1 cellular context compared by ENCODE assay signal in the genomic region with DNA sequence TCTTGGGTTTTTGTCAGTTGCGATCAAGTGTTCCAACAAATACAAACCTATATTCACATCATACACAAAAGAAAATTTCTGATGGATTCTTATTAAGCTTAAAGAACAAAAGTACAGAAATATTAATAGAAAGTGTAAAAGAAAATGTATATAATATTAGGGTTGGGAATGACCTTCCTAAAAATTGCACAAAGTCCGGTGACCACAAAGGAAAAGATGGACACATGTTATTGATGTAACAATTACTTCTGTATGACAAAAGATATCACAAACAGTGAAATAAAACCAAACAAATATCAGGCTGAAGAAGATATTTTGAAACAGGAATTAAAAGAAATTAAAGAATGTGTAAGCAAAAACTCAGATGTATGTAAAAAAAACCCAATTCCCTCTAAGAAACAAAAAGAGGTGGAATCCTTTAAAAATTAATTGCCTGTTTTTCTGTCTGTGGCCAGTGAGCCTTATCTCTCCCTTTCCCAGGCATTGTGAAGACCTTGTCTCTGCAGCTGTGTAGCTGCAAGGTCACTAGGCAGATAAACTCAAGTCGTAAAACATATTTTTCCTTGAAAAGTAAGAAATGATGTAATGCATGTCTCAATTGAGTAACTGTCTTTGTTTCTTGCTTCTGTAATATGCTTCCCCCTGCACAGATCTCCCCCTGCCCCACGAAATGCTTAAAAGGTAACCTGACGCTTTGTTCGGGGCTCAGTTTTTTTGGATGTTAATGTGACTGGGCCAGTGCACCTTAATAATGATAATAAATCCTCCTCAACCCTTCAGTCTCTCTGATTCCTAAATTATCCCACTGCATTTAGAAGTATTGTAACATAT.
A peak's percentile ranks its signal among the peaks of the same experiment; 100 is the strongest.
TF ChIP-seq lines count a peak whose summit lies in the region.

No MANE protein-coding gene starts in this region.

TF ChIP-seq in K562, 482 proteins besides CTCF, POLR2A, EP300 and RAD21 (continued from another document and continues in another):
- TF ChIP-seq, protein P1, sequence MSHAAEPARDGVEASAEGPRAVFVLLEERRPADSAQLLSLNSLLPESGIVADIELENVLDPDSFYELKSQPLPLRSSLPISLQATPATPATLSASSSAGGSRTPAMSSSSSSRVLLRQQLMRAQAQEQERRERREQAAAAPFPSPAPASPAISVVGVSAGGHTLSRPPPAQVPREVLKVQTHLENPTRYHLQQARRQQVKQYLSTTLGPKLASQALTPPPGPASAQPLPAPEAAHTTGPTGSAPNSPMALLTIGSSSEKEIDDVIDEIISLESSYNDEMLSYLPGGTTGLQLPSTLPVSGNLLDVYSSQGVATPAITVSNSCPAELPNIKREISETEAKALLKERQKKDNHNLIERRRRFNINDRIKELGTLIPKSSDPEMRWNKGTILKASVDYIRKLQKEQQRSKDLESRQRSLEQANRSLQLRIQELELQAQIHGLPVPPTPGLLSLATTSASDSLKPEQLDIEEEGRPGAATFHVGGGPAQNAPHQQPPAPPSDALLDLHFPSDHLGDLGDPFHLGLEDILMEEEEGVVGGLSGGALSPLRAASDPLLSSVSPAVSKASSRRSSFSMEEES (CRISPR knock-in tag; IDR thresholded peaks at IDR 0.05): no peak
- TF ChIP-seq, protein P2, sequence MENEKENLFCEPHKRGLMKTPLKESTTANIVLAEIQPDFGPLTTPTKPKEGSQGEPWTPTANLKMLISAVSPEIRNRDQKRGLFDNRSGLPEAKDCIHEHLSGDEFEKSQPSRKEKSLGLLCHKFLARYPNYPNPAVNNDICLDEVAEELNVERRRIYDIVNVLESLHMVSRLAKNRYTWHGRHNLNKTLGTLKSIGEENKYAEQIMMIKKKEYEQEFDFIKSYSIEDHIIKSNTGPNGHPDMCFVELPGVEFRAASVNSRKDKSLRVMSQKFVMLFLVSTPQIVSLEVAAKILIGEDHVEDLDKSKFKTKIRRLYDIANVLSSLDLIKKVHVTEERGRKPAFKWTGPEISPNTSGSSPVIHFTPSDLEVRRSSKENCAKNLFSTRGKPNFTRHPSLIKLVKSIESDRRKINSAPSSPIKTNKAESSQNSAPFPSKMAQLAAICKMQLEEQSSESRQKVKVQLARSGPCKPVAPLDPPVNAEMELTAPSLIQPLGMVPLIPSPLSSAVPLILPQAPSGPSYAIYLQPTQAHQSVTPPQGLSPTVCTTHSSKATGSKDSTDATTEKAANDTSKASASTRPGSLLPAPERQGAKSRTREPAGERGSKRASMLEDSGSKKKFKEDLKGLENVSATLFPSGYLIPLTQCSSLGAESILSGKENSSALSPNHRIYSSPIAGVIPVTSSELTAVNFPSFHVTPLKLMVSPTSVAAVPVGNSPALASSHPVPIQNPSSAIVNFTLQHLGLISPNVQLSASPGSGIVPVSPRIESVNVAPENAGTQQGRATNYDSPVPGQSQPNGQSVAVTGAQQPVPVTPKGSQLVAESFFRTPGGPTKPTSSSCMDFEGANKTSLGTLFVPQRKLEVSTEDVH (IDR thresholded peaks at IDR 0.05; ENCODE audit: low read depth, partially characterized antibody): peak; percentile 22
- TF ChIP-seq, protein P3, sequence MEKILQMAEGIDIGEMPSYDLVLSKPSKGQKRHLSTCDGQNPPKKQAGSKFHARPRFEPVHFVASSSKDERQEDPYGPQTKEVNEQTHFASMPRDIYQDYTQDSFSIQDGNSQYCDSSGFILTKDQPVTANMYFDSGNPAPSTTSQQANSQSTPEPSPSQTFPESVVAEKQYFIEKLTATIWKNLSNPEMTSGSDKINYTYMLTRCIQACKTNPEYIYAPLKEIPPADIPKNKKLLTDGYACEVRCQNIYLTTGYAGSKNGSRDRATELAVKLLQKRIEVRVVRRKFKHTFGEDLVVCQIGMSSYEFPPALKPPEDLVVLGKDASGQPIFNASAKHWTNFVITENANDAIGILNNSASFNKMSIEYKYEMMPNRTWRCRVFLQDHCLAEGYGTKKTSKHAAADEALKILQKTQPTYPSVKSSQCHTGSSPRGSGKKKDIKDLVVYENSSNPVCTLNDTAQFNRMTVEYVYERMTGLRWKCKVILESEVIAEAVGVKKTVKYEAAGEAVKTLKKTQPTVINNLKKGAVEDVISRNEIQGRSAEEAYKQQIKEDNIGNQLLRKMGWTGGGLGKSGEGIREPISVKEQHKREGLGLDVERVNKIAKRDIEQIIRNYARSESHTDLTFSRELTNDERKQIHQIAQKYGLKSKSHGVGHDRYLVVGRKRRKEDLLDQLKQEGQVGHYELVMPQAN (IDR thresholded peaks at IDR 0.05; ENCODE audit: borderline replicate concordance): 0 out of 2 replicates have a peak, but pooled peaks have one; percentile 13
- TF ChIP-seq DPF2 (IDR thresholded peaks at IDR 0.05) (peak; percentile 97), MBD2 (IDR thresholded peaks at IDR 0.05; ENCODE audit: borderline replicate concordance, low read depth) (peak; percentile 80), RUNX1 (IDR thresholded peaks at IDR 0.05; ENCODE audit: low read depth) (peak; percentile 50; the same call in 1 of the 2 replicates), RBFOX2 (IDR thresholded peaks at IDR 0.05; ENCODE audit: low read depth, low read length) (peak; percentile 70), SRSF9 (IDR thresholded peaks at IDR 0.05; ENCODE audit: borderline replicate concordance, low read depth, low read length) (no peak), HNRNPLL (IDR thresholded peaks at IDR 0.05; ENCODE audit: low read depth, low read length, poor library complexity, severe bottlenecking) (no peak), TEAD4 (IDR thresholded peaks at IDR 0.05; ENCODE audit: low read length) (peak; percentile 95), TEAD4 (CRISPR knock-in tag; IDR thresholded peaks at IDR 0.05; ENCODE audit: borderline replicate concordance) (no peak), BCL6 (CRISPR knock-in tag; IDR thresholded peaks at IDR 0.05) (no peak)
- TF ChIP-seq, protein P4, sequence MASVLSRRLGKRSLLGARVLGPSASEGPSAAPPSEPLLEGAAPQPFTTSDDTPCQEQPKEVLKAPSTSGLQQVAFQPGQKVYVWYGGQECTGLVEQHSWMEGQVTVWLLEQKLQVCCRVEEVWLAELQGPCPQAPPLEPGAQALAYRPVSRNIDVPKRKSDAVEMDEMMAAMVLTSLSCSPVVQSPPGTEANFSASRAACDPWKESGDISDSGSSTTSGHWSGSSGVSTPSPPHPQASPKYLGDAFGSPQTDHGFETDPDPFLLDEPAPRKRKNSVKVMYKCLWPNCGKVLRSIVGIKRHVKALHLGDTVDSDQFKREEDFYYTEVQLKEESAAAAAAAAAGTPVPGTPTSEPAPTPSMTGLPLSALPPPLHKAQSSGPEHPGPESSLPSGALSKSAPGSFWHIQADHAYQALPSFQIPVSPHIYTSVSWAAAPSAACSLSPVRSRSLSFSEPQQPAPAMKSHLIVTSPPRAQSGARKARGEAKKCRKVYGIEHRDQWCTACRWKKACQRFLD (CRISPR knock-in tag; IDR thresholded peaks at IDR 0.05): peak; percentile 81
- TF ChIP-seq, protein P5, sequence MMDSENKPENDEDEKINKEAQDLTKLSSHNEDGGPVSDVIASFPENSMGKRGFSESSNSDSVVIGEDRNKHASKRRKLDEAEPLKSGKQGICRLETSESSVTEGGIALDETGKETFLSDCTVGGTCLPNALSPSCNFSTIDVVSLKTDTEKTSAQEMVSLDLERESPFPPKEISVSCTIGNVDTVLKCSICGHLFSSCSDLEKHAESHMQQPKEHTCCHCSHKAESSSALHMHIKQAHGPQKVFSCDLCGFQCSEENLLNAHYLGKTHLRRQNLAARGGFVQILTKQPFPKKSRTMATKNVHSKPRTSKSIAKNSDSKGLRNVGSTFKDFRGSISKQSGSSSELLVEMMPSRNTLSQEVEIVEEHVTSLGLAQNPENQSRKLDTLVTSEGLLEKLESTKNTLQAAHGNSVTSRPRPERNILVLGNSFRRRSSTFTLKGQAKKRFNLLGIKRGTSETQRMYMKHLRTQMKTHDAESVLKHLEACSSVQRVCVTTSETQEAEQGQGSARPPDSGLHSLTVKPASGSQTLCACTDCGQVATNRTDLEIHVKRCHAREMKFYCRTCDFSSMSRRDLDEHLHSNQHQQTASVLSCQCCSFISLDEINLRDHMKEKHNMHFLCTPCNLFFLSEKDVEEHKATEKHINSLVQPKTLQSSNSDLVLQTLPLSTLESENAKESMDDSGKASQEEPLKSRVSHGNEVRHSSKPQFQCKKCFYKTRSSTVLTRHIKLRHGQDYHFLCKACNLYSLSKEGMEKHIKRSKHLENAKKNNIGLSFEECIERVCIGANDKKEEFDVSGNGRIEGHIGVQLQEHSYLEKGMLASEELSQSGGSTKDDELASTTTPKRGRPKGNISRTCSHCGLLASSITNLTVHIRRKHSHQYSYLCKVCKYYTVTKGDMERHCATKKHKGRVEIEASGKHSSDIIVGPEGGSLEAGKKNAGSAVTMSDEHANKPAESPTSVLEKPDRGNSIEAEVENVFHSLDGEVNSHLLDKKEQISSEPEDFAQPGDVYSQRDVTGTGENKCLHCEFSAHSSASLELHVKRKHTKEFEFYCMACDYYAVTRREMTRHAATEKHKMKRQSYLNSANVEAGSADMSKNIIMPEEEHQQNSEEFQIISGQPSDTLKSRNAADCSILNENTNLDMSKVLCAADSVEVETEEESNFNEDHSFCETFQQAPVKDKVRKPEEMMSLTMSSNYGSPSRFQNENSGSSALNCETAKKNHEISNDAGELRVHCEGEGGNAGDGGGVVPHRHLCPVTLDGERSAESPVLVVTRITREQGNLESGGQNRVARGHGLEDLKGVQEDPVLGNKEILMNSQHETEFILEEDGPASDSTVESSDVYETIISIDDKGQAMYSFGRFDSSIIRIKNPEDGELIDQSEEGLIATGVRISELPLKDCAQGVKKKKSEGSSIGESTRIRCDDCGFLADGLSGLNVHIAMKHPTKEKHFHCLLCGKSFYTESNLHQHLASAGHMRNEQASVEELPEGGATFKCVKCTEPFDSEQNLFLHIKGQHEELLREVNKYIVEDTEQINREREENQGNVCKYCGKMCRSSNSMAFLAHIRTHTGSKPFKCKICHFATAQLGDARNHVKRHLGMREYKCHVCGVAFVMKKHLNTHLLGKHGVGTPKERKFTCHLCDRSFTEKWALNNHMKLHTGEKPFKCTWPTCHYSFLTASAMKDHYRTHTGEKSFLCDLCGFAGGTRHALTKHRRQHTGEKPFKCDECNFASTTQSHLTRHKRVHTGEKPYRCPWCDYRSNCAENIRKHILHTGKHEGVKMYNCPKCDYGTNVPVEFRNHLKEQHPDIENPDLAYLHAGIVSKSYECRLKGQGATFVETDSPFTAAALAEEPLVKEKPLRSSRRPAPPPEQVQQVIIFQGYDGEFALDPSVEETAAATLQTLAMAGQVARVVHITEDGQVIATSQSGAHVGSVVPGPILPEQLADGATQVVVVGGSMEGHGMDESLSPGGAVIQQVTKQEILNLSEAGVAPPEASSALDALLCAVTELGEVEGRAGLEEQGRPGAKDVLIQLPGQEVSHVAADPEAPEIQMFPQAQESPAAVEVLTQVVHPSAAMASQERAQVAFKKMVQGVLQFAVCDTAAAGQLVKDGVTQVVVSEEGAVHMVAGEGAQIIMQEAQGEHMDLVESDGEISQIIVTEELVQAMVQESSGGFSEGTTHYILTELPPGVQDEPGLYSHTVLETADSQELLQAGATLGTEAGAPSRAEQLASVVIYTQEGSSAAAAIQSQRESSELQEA (IDR thresholded peaks at IDR 0.05; ENCODE audit: low read depth): no peak
- TF ChIP-seq, protein P6, sequence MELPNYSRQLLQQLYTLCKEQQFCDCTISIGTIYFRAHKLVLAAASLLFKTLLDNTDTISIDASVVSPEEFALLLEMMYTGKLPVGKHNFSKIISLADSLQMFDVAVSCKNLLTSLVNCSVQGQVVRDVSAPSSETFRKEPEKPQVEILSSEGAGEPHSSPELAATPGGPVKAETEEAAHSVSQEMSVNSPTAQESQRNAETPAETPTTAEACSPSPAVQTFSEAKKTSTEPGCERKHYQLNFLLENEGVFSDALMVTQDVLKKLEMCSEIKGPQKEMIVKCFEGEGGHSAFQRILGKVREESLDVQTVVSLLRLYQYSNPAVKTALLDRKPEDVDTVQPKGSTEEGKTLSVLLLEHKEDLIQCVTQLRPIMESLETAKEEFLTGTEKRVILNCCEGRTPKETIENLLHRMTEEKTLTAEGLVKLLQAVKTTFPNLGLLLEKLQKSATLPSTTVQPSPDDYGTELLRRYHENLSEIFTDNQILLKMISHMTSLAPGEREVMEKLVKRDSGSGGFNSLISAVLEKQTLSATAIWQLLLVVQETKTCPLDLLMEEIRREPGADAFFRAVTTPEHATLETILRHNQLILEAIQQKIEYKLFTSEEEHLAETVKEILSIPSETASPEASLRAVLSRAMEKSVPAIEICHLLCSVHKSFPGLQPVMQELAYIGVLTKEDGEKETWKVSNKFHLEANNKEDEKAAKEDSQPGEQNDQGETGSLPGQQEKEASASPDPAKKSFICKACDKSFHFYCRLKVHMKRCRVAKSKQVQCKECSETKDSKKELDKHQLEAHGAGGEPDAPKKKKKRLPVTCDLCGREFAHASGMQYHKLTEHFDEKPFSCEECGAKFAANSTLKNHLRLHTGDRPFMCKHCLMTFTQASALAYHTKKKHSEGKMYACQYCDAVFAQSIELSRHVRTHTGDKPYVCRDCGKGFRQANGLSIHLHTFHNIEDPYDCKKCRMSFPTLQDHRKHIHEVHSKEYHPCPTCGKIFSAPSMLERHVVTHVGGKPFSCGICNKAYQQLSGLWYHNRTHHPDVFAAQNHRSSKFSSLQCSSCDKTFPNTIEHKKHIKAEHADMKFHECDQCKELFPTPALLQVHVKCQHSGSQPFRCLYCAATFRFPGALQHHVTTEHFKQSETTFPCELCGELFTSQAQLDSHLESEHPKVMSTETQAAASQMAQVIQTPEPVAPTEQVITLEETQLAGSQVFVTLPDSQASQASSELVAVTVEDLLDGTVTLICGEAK (IDR thresholded peaks at IDR 0.05): peak; percentile 21; the same call in 1 of the 2 replicates
- TF ChIP-seq, protein P6 (CRISPR knock-in tag; IDR thresholded peaks at IDR 0.05): no peak
